In the genomic region with DNA sequence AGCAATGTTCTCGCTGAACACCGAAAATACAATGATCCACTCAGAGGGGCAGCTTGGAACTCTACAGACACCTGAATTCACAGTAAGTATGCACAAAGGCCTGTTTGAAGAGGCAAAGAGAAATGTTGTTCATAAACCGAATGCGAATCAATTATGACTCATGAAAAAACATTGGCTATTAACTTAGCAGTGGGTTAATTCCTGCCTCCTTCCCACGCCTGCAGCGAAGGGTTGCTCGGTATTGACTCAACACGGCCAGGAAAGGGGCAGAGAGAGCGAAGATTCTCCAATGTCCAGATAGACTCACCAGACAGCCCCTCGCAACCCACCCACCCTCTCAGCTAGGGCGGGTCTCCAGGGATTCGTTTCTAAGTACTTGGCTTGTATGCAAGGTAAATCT, we compare ENCODE assay signal across 16 cellular contexts. TPM values are rescaled to one million over a fixed set of nuclear protein-coding genes. Genes with fewer than 3 reads are reported as not detected.
"Had no signal": no experiment of that assay in that cellular context is flagged by ENCODE, and none has a peak within 500 bp of the region (broad histone marks: within the 10 kb centered on the region; RNA-seq: fewer than 3 reads in every experiment).

No MANE protein-coding gene starts in this region.

- H3K36me3 ChIP-seq: colonic mucosa, prostate gland, right lobe of liver had no signal

- H3K4me3 ChIP-seq: colonic mucosa, prostate gland, right lobe of liver had no signal

- H3K4me1 Mint-ChIP-seq: activated B cell treated with CpG ODN at 0.5 μM for 24 hours; activated CD4-positive, alpha-beta T cell treated with anti-CD3 and anti-CD28 coated beads, Interleukin-2, amount 10 ng/mL, durations not matched to agents 7 days and 5 days; activated naive CD4-positive, alpha-beta T cell treated with anti-CD3 and anti-CD28 coated beads, Interleukin-2, amount 10 ng/mL, durations not matched to agents 7 days and 5 days; activated T-helper 17 cell treated with anti-CD3 and anti-CD28 coated beads, Interleukin-2, amount 50 U/mL, for 72 hours; memory B cell; T-helper 17 cell had no signal

- H3K9me3 Mint-ChIP-seq: activated B cell treated with CpG ODN at 0.5 μM for 24 hours; activated naive CD4-positive, alpha-beta T cell treated with anti-CD3 and anti-CD28 coated beads, Interleukin-2, amount 10 ng/mL, durations not matched to agents 7 days and 5 days; activated T-helper 17 cell treated with anti-CD3 and anti-CD28 coated beads, Interleukin-2, amount 50 U/mL, for 72 hours; natural killer cell treated with Interleukin-12 subunit alpha and Interleukin-12 subunit beta and Interleukin-15 and Interleukin-18, amount 100 ng/mL, for 72 hours had no signal

- H3K27ac ChIP-seq: colonic mucosa, prostate gland, right lobe of liver had no signal

- DNase-seq: activated B cell treated with CpG ODN at 0.5 μM for 24 hours; activated CD4-positive, alpha-beta T cell treated with anti-CD3 and anti-CD28 coated beads, Interleukin-2, amount 10 ng/mL, durations not matched to agents 7 days and 5 days; activated naive CD4-positive, alpha-beta T cell treated with anti-CD3 and anti-CD28 coated beads, Interleukin-2, amount 10 ng/mL, durations not matched to agents 7 days and 5 days; activated T-cell treated with anti-CD3 and anti-CD28 coated beads for 4 hours; colonic mucosa; effector CD8-positive, alpha-beta T cell; left colon; nucleus accumbens; right lobe of liver; stimulated activated CD4-positive, alpha-beta T cell treated with anti-CD3 and anti-CD28 coated beads, Interleukin-2, amount 100 ng/mL, for 24 hours; stimulated activated naive CD4-positive, alpha-beta T cell; T-helper 17 cell had no signal

- H3K9me3 ChIP-seq: colonic mucosa, prostate gland, right lobe of liver had no signal

- H3K27me3 ChIP-seq: colonic mucosa, right lobe of liver had no signal

- H3K4me3 Mint-ChIP-seq: activated B cell treated with CpG ODN at 0.5 μM for 24 hours; activated CD4-positive, alpha-beta T cell treated with anti-CD3 and anti-CD28 coated beads, Interleukin-2, amount 10 ng/mL, durations not matched to agents 7 days and 5 days; activated naive CD4-positive, alpha-beta T cell treated with anti-CD3 and anti-CD28 coated beads, Interleukin-2, amount 10 ng/mL, durations not matched to agents 7 days and 5 days; activated T-helper 17 cell treated with anti-CD3 and anti-CD28 coated beads, Interleukin-2, amount 50 U/mL, for 72 hours; memory B cell; natural killer cell treated with Interleukin-12 subunit alpha and Interleukin-12 subunit beta and Interleukin-15 and Interleukin-18, amount 100 ng/mL, for 72 hours; T-helper 17 cell had no signal

- H3K36me3 Mint-ChIP-seq: activated naive CD4-positive, alpha-beta T cell treated with anti-CD3 and anti-CD28 coated beads, Interleukin-2, amount 10 ng/mL, durations not matched to agents 7 days and 5 days; memory B cell; natural killer cell treated with Interleukin-12 subunit alpha and Interleukin-12 subunit beta and Interleukin-15 and Interleukin-18, amount 100 ng/mL, for 72 hours had no signal

- H3K27ac Mint-ChIP-seq: activated B cell treated with CpG ODN at 0.5 μM for 24 hours; activated CD4-positive, alpha-beta T cell treated with anti-CD3 and anti-CD28 coated beads, Interleukin-2, amount 10 ng/mL, durations not matched to agents 7 days and 5 days; activated naive CD4-positive, alpha-beta T cell treated with anti-CD3 and anti-CD28 coated beads, Interleukin-2, amount 10 ng/mL, durations not matched to agents 7 days and 5 days; activated T-helper 17 cell treated with anti-CD3 and anti-CD28 coated beads, Interleukin-2, amount 50 U/mL, for 72 hours; memory B cell; natural killer cell treated with Interleukin-12 subunit alpha and Interleukin-12 subunit beta and Interleukin-15 and Interleukin-18, amount 100 ng/mL, for 72 hours; T-helper 17 cell had no signal

- ATAC-seq: activated T-helper 17 cell treated with anti-CD3 and anti-CD28 coated beads, Interleukin-2, amount 50 U/mL, for 72 hours; left colon; natural killer cell treated with Interleukin-12 subunit alpha and Interleukin-12 subunit beta and Interleukin-15 and Interleukin-18, amount 100 ng/mL, for 72 hours; T-helper 17 cell had no signal

- H3K4me1 ChIP-seq: colonic mucosa, prostate gland, right lobe of liver had no signal

RNA-seq across cellular contexts. Expression of a gene that starts 9.4 kb away (rescaled TPM):
- total RNA-seq: activated B cell treated with CpG ODN at 0.5 μM for 24 hours had no signal
